ENCODE assay signal across 10 cellular contexts in the genomic region with DNA sequence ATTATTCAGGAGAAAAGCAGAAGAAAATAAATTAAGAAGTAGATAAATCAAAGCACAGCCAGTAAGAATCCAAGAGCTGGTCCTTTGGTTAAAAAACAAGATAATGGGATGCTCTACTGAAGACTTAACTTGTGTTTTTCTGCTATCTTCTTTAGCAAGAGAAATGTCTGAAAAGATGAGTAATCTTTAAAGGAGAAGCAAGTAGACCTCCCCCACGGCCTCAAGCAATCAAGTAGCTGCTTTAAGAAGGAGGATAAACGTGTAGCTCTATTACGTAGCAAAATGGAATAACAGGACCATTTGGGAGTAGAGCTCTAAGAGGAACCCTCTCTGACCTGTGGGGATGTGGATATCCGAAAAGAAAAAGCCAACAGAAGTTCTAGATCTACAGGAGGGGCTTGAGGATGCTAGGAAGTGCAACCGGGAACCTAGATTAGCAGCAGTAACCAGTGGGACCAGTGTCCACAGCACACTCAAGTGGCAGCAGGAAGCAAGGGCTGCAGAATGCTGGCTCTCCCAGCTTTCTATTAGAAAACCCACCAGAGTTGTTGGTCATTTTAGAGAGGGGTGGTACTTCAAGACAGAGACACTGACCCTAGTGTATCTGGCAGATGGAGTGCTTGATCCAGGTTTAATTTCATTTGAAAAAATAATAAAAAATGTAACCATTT.
DNase-seq lines count a peak whose midpoint lies in the region; ATAC-seq and TF ChIP-seq lines count a peak whose summit lies in the region.
"Had no signal": no experiment of that assay in that cellular context is flagged by ENCODE, and none has a peak within 500 bp of the region (broad histone marks: within the 10 kb centered on the region; RNA-seq: fewer than 3 reads in every experiment).

No MANE protein-coding gene starts in this region.

- no peaks in the 10 kb centered on the region for H3K36me3 ChIP-seq in neuronal stem cell (replicated peaks in 1 of 2; ENCODE audit: control insufficient read depth in 2 of 2, insufficient read depth in 2 of 2, low read length in 2 of 2)

- H3K18ac ChIP-seq in neuronal stem cell (ENCODE audit: low read length), result no peak overlapping the region

- no CpG with 5 or more reads among the region's 5 CpGs for WGBS in neuronal stem cell (ENCODE audit: extremely low coverage in 2 of 2, insufficient read length in 2 of 2, insufficient replicate concordance in 1 of 2), 2 donors

- no peak overlapping the region for H3K9ac ChIP-seq in neuronal stem cell (ENCODE audit: low read depth, low read length, poor library complexity)

- no peak overlapping the region for H3K14ac ChIP-seq in neuronal stem cell (ENCODE audit: low read length)

- H2BK5ac ChIP-seq in neuronal stem cell (ENCODE audit: low read length), result no peak overlapping the region

- DNase-seq in GM04503 (ENCODE audit: low read depth), result peak; percentile 21
- DNase-seq in NCI-H82 (lab: John Stamatoyannopoulos, UW), result peak; percentile 55
- DNase-seq in epithelial cell of proximal tubule (ENCODE audit: low read depth), result no peak
- no peak for DNase-seq in retinal pigment epithelial cell (ENCODE audit: low read depth)
- DNase-seq in cerebellar nuclear complex (lab: John Stamatoyannopoulos, UW), result no peak
- no peak for DNase-seq in neuronal stem cell (ENCODE audit: low spot score)
- DNase-seq in activated T-cell treated with anti-CD3 and anti-CD28 coated beads, Interleukin-2, amount 50 U/mL, for 4 hours, result no peak
- DNase-seq: activated CD8-positive, alpha-beta T cell treated with anti-CD3 and anti-CD28 coated beads, Interleukin-2, amount 10 ng/mL, durations not matched to agents 7 days and 5 days; amniotic stem cell; NCI-H1048 had no signal

- H3K27ac ChIP-seq in neuronal stem cell (replicated peaks; ENCODE audit: low read length), result no peak overlapping the region

- H3K9me3 Mint-ChIP-seq in activated T-cell treated with anti-CD3 and anti-CD28 coated beads, Interleukin-2, amount 50 U/mL, for 4 hours, result no peaks in the 10 kb centered on the region

- H3K79me1 ChIP-seq in neuronal stem cell (ENCODE audit: low read depth, low read length), result no peaks in the 10 kb centered on the region

- H3K9me3 ChIP-seq in neuronal stem cell (replicated peaks in 1 of 2; ENCODE audit: control insufficient read depth in 2 of 2, insufficient read depth in 1 of 2, low read depth in 1 of 2, low read length in 2 of 2), result no peaks in the 10 kb centered on the region

- H3K23ac ChIP-seq in neuronal stem cell (ENCODE audit: low read depth, low read length, poor library complexity), result no peak overlapping the region

- H4K8ac ChIP-seq in neuronal stem cell (ENCODE audit: low read depth, low read length), result no peak overlapping the region

- no peak overlapping the region for H3K4me2 ChIP-seq in neuronal stem cell (ENCODE audit: insufficient read depth, low read length, poor library complexity, severe bottlenecking)

- no peak overlapping the region for H3K4me3 ChIP-seq in epithelial cell of proximal tubule (ENCODE audit: low read depth, low read length)
- H3K4me3 ChIP-seq in retinal pigment epithelial cell (ENCODE audit: low read length), result no peak overlapping the region
- H3K4me3 ChIP-seq in neuronal stem cell (ENCODE audit: low read length in 2 of 2), result no peak overlapping the region

- no peaks in the 10 kb centered on the region for H3K36me3 Mint-ChIP-seq in activated T-cell treated with anti-CD3 and anti-CD28 coated beads, Interleukin-2, amount 50 U/mL, for 4 hours (ENCODE audit: insufficient read depth)

- no peaks in the 10 kb centered on the region for H3K27me3 ChIP-seq in neuronal stem cell (ENCODE audit: control insufficient read depth in 3 of 3, insufficient read depth in 3 of 3, low read depth in 1 of 3, low read length in 3 of 3)

- no peak overlapping the region for H4K91ac ChIP-seq in neuronal stem cell (ENCODE audit: low read depth, low read length, poor library complexity)

- H3K4me1 Mint-ChIP-seq in activated T-cell treated with anti-CD3 and anti-CD28 coated beads, Interleukin-2, amount 50 U/mL, for 4 hours (ENCODE audit: low read depth), result no peaks in the 10 kb centered on the region

- H2BK12ac ChIP-seq in neuronal stem cell (ENCODE audit: low read length), result no peak overlapping the region

- peaks cover 0 to 2% of the 10 kb centered on the region in 2 donors for H3K4me1 ChIP-seq in neuronal stem cell (ENCODE audit: control insufficient read depth in 2 of 2, insufficient read depth in 1 of 2, low read depth in 1 of 2, low read length in 2 of 2)

- H3K27me3 Mint-ChIP-seq in activated T-cell treated with anti-CD3 and anti-CD28 coated beads, Interleukin-2, amount 50 U/mL, for 4 hours (ENCODE audit: low read depth), result peaks cover 36% of the 10 kb centered on the region

- TF ChIP-seq CTCF in epithelial cell of proximal tubule (conservative IDR thresholded peaks at IDR 0.05; ENCODE audit: low read depth, low read length), result peak; percentile 64
- peak; percentile 50 for TF ChIP-seq CTCF in retinal pigment epithelial cell (conservative IDR thresholded peaks at IDR 0.05; ENCODE audit: low read depth, low read length)

- no peak for ATAC-seq in activated T-cell treated with anti-CD3 and anti-CD28 coated beads, Interleukin-2, amount 50 U/mL, for 4 hours
- ATAC-seq: activated CD8-positive, alpha-beta T cell treated with anti-CD3 and anti-CD28 coated beads, Interleukin-2, amount 10 ng/mL, durations not matched to agents 7 days and 5 days had no signal

- no peak overlapping the region for H2AK5ac ChIP-seq in neuronal stem cell (ENCODE audit: low read depth, low read length)

- H2BK15ac ChIP-seq in neuronal stem cell (ENCODE audit: low read length), result no peak overlapping the region

- no peak overlapping the region for H3K4ac ChIP-seq in neuronal stem cell (ENCODE audit: low read length)

- no peak overlapping the region for H2BK120ac ChIP-seq in neuronal stem cell (ENCODE audit: low read depth, low read length)

- no peak overlapping the region for H3K4me3 Mint-ChIP-seq in activated T-cell treated with anti-CD3 and anti-CD28 coated beads, Interleukin-2, amount 50 U/mL, for 4 hours
- H3K4me3 Mint-ChIP-seq: activated CD8-positive, alpha-beta T cell treated with anti-CD3 and anti-CD28 coated beads, Interleukin-2, amount 10 ng/mL, durations not matched to agents 7 days and 5 days had no signal

- H2AFZ ChIP-seq in neuronal stem cell (ENCODE audit: low read length), result no peak overlapping the region

Comparison
In these comparisons a context has a peak if more than half of its experiments do, and no peak if none do; other contexts are left out.
1. DNase-seq: peak in GM04503 (single experiment) and NCI-H82 (single experiment); none in epithelial cell of proximal tubule (single experiment), retinal pigment epithelial cell (single experiment), cerebellar nuclear complex (0 of 2), neuronal stem cell (single experiment) and activated T-cell treated with anti-CD3 and anti-CD28 coated beads, Interleukin-2, amount 50 U/mL, for 4 hours (single experiment).